17 cellular contexts compared by ENCODE assay signal in genomic region chr1:38173157-38173831, GRCh38.
DNase-seq lines count a peak whose midpoint lies in the region; ATAC-seq, FAIRE-seq and TF ChIP-seq lines count a peak whose summit lies in the region.
"Had no signal": no experiment of that assay in that cellular context is flagged by ENCODE, and none has a peak within 500 bp of the region (broad histone marks: within the 10 kb centered on the region; RNA-seq: fewer than 3 reads in every experiment).

No MANE protein-coding gene starts in this region.

- POLR2A ChIA-PET in H1 (lab: Charles Lee; ENCODE audit: partially characterized antibody), result no interaction called here
- POLR2A ChIA-PET in CD8-positive, alpha-beta memory T cell (lab: Charles Lee), result no interaction called here

- H3K18ac ChIP-seq in H1 (ENCODE audit: extremely low read depth, low read length), result no peak overlapping the region

- no peak overlapping the region for H2BK120ac ChIP-seq in H1 (replicated peaks; ENCODE audit: low read depth, low read length)

- no peak overlapping the region for H3K4me3 Mint-ChIP-seq in CD8-positive, alpha-beta memory T cell
- H3K4me3 Mint-ChIP-seq: activated CD8-positive, alpha-beta T cell treated with anti-CD3 and anti-CD28 coated beads, Interleukin-2, amount 10 ng/mL, durations not matched to agents 7 days and 5 days had no signal

- no peak overlapping the region for H3K14ac ChIP-seq in H1 (ENCODE audit: insufficient read length)

- no peaks in the 10 kb centered on the region for H3K79me1 ChIP-seq in H1 (ENCODE audit: low read depth, low read length)

- no peak overlapping the region for H4K5ac ChIP-seq in H1 (ENCODE audit: insufficient read length, low read depth, low read length)

- H3K56ac ChIP-seq in H1 (replicated peaks; ENCODE audit: insufficient read length, low read depth, low read length), result no peak overlapping the region

- TF ChIP-seq RAD21 in H1 (IDR thresholded peaks at IDR 0.05 in 1 of 2, conservative IDR thresholded peaks at IDR 0.05 in 1 of 2; ENCODE audit: low read depth in 2 of 2, low read length in 2 of 2), result no peak

- no peak overlapping the region for H2BK12ac ChIP-seq in H1 (ENCODE audit: low read depth, low read length)

- no peak for FAIRE-seq in H1 (lab: Jason Lieb, UNC)
- FAIRE-seq: HTR-8/SVneo had no signal

- H2BK15ac ChIP-seq in H1 (ENCODE audit: low read length), result no peak overlapping the region

- H3K27ac ChIP-seq in H1 (ENCODE audit: low read depth, low read length), result no peak overlapping the region
- no peak overlapping the region for H3K27ac ChIP-seq in right atrium auricular region
- no peak overlapping the region for H3K27ac ChIP-seq in CD8-positive, alpha-beta memory T cell (ENCODE audit: low read depth, low read length)
- H3K27ac ChIP-seq: brain microvascular endothelial cell had no signal

- CTCF ChIA-PET in H1 (lab: Charles Lee; ENCODE audit: partially characterized antibody), result interaction anchor here (0.8 to 2.1 kb wide), 4 partner anchors 9 to 71 kb away, joined by 3 to 5 read pairs (median 3); no protein-coding TSS in a partner anchor
- CTCF ChIA-PET in CD8-positive, alpha-beta memory T cell (lab: Charles Lee), result no interaction called here

- no peaks in the 10 kb centered on the region for H3K4me1 ChIP-seq in H1 (replicated peaks in 1 of 4; ENCODE audit: control insufficient read depth in 3 of 4, insufficient read depth in 4 of 4, low read length in 3 of 4)
- H3K4me1 ChIP-seq in right atrium auricular region, result no peaks in the 10 kb centered on the region
- H3K4me1 ChIP-seq in CD8-positive, alpha-beta memory T cell (ENCODE audit: insufficient read depth, low read length), result no peaks in the 10 kb centered on the region

- no peak overlapping the region for H3K27ac Mint-ChIP-seq in CD8-positive, alpha-beta memory T cell
- H3K27ac Mint-ChIP-seq: activated CD8-positive, alpha-beta T cell treated with anti-CD3 and anti-CD28 coated beads, Interleukin-2, amount 10 ng/mL, durations not matched to agents 7 days and 5 days had no signal

- H3K9me3 ChIP-seq in H1 (ENCODE audit: insufficient read depth in 2 of 2, low read depth in 1 of 2, low read length in 1 of 2) (no peaks in the 10 kb centered on the region), right atrium auricular region (no peaks in the 10 kb centered on the region)
- no peaks in the 10 kb centered on the region for H3K9me3 ChIP-seq in CD8-positive, alpha-beta memory T cell (ENCODE audit: low read length)

- no peak overlapping the region for H2AK5ac ChIP-seq in H1 (ENCODE audit: low read depth, low read length)

- H3K27me3 ChIP-seq in H1 (replicated peaks in 1 of 4; ENCODE audit: control insufficient read depth in 3 of 4, extremely low read depth in 1 of 4, insufficient read depth in 3 of 4, low read length in 3 of 4) (no peaks in the 10 kb centered on the region; a peak in 1 of 7 replicates), right atrium auricular region (no peaks in the 10 kb centered on the region)
- H3K27me3 ChIP-seq in CD8-positive, alpha-beta memory T cell (ENCODE audit: insufficient read depth, low read length, poor library complexity, severe bottlenecking), result no peaks in the 10 kb centered on the region
- H3K27me3 ChIP-seq: brain microvascular endothelial cell had no signal

- H2BK5ac ChIP-seq in H1 (ENCODE audit: low read depth, low read length), result no peak overlapping the region

- peaks cover 3 to 9% of the 10 kb centered on the region in 2 donors for H3K27me3 Mint-ChIP-seq in CD8-positive, alpha-beta memory T cell

- no peaks in the 10 kb centered on the region for H3K9me3 Mint-ChIP-seq in CD8-positive, alpha-beta memory T cell

- no peak overlapping the region for H2BK20ac ChIP-seq in H1 (ENCODE audit: low read length)

- H3K23me2 ChIP-seq in H1 (ENCODE audit: low read depth, low read length), result no peaks in the 10 kb centered on the region; the same call in 1 of the 2 replicates

- H3K4me3 ChIP-seq in GM12864 (ENCODE audit: low read depth, low read length) (no peak overlapping the region), H1 (ENCODE audit: extremely low read depth in 1 of 4, insufficient read depth in 2 of 4, low read depth in 3 of 4, low read length in 4 of 4) (no peak overlapping the region), right atrium auricular region (no peak overlapping the region)
- no peak overlapping the region for H3K4me3 ChIP-seq in CD8-positive, alpha-beta memory T cell (ENCODE audit: low read length)

- H3K9ac ChIP-seq in H1 (replicated peaks in 1 of 4; ENCODE audit: extremely low read depth in 1 of 4, low read depth in 3 of 4, low read length in 3 of 4), result no peak overlapping the region

- H3K79me2 ChIP-seq in H1 (ENCODE audit: control insufficient read depth in 1 of 2, insufficient read depth in 2 of 2, low read length in 2 of 2), result no peaks in the 10 kb centered on the region

- no peaks in the 10 kb centered on the region for H4K20me1 ChIP-seq in H1 (replicated peaks in 1 of 2; ENCODE audit: control insufficient read depth in 1 of 2, insufficient read depth in 2 of 2, low read length in 2 of 2)

- peak; percentile 27 for DNase-seq in GM12864 (ENCODE audit: low read depth)
- DNase-seq in H1 (ENCODE audit: low read depth in 1 of 2, low spot score in 2 of 2), result no peak
- DNase-seq in mesenteric fat pad (ENCODE audit: low spot score), result no peak
- DNase-seq in right atrium auricular region (ENCODE audit: low spot score), result no peak
- DNase-seq in CD8-positive, alpha-beta memory T cell, result no peak
- DNase-seq: activated CD8-positive, alpha-beta T cell treated with anti-CD3 and anti-CD28 coated beads, Interleukin-2, amount 10 ng/mL, durations not matched to agents 7 days and 5 days; brain microvascular endothelial cell; effector CD4-positive, alpha-beta T cell; foreskin melanocyte; NCI-H1105 treated with DMSO at 0.1 percent for 48 hours; NCI-H226; retina; stimulated activated CD4-positive, alpha-beta T cell treated with anti-CD3 and anti-CD28 coated beads, Interleukin-4, amount 100 ng/mL, for 24 hours had no signal

- peak overlapping the region; percentile 7 for H4K91ac ChIP-seq in H1 (replicated peaks; ENCODE audit: insufficient read length, low read length)

- no peaks in the 10 kb centered on the region for H3K36me3 Mint-ChIP-seq in CD8-positive, alpha-beta memory T cell

- H3K36me3 ChIP-seq in H1 (ENCODE audit: control insufficient read depth in 2 of 4, insufficient read depth in 4 of 4, low read length in 3 of 4) (no peaks in the 10 kb centered on the region), right atrium auricular region (no peaks in the 10 kb centered on the region)
- no peaks in the 10 kb centered on the region for H3K36me3 ChIP-seq in CD8-positive, alpha-beta memory T cell (ENCODE audit: insufficient read depth, low read length)
- H3K36me3 ChIP-seq: brain microvascular endothelial cell had no signal

- no peak overlapping the region for H3K23ac ChIP-seq in H1 (ENCODE audit: insufficient read length)

- no peak overlapping the region for H3K4me2 ChIP-seq in H1 (ENCODE audit: insufficient read depth in 1 of 2, low read depth in 2 of 2, low read length in 2 of 2)

- H3K4ac ChIP-seq in H1 (replicated peaks; ENCODE audit: insufficient read length, low read depth, low read length), result peak overlapping the region; percentile 44

- ATAC-seq in GM19463 (IDR thresholded peaks at IDR 0.05; ENCODE audit: unreplicated experiment) (peak; percentile 75), HG03378 (IDR thresholded peaks at IDR 0.05; ENCODE audit: unreplicated experiment) (peak; percentile 57), GM21528 (IDR thresholded peaks at IDR 0.05; ENCODE audit: low FRiP score, unreplicated experiment) (no peak)
- ATAC-seq: activated CD8-positive, alpha-beta T cell treated with anti-CD3 and anti-CD28 coated beads, Interleukin-2, amount 10 ng/mL, durations not matched to agents 7 days and 5 days had no signal

- no peak overlapping the region; the same call in 1 of the 2 replicates for H4K8ac ChIP-seq in H1 (ENCODE audit: extremely low read depth, insufficient read depth, low read length)

- TF ChIP-seq CTCF in GM12864 (IDR thresholded peaks at IDR 0.05; ENCODE audit: low read depth, low read length, missing control alignments) (no peak), H1 (IDR thresholded peaks at IDR 0.05; ENCODE audit: control extremely low read depth in 1 of 3, insufficient read depth in 1 of 3, low read depth in 1 of 3, low read length in 3 of 3) (no peak), right atrium auricular region (IDR thresholded peaks at IDR 0.05) (no peak)

- TF ChIP-seq POLR2A in H1 (IDR thresholded peaks at IDR 0.05; ENCODE audit: control extremely low read depth in 1 of 2, low read depth in 2 of 2, low read length in 2 of 2), result no peak

- H3K4me1 Mint-ChIP-seq in CD8-positive, alpha-beta memory T cell, result no peaks in the 10 kb centered on the region

- TF ChIP-seq EP300 in H1 (IDR thresholded peaks at IDR 0.05; ENCODE audit: borderline replicate concordance in 1 of 2, low read depth in 2 of 2, low read length in 2 of 2), result no peak

- no peak overlapping the region for H2AFZ ChIP-seq in H1 (ENCODE audit: low read length)

- 88% methylated on average over 6 of the region's 6 CpGs; no CpG with 5 or more reads in 1 of the 2 experiments for WGBS in H1 (ENCODE audit: extremely low coverage in 1 of 2, insufficient coverage in 1 of 2, insufficient read length in 1 of 2, insufficient replicate concordance in 2 of 2, low coverage in 1 of 2, low lambda C conversion rate in 2 of 2, missing lambda C conversion rate in 1 of 2), 2 experiments

TF ChIP-seq in H1, 55 proteins besides CTCF, POLR2A, EP300 and RAD21:
- TF ChIP-seq KDM1A (IDR thresholded peaks at IDR 0.05; ENCODE audit: borderline replicate concordance, low read length) (no peak), TAF1 (IDR thresholded peaks at IDR 0.05; ENCODE audit: low read depth, low read length) (no peak)
